ENCODE assay signal across 20 cellular contexts in the genomic region with DNA sequence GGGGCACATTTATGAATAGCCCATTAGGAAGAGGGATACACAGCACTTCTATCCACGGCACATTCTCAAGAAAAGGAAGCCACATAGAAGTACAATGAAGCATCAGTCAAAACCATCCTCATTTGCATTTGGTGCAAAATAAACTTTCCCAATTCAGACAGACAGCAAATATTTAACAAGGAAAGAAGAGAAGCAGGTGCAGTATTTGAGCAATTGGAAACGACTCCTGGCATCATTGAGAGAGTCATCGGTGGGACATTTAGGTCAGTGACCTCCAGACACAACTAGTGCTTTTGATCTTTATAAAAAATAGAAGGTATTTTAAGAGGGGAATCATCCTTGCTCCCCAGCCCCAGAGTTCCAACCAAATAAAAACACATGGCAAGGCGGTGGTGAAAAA.
"Had no signal": no experiment of that assay in that cellular context is flagged by ENCODE, and none has a peak within 500 bp of the region (broad histone marks: within the 10 kb centered on the region; RNA-seq: fewer than 3 reads in every experiment).

No MANE protein-coding gene starts in this region.

- H3K27me3 ChIP-seq: adrenal gland, gastrocnemius medialis, heart left ventricle, right atrium auricular region, tibial artery had no signal

- H3K9me3 ChIP-seq: adrenal gland, gastrocnemius medialis, heart left ventricle, prostate gland, right atrium auricular region, tibial artery had no signal

- H3K27ac ChIP-seq: adrenal gland, gastrocnemius medialis, heart left ventricle, left ventricle myocardium inferior, prostate gland, right atrium auricular region, tibial artery had no signal

- H3K36me3 ChIP-seq: adrenal gland, gastrocnemius medialis, heart left ventricle, left ventricle myocardium inferior, prostate gland, right atrium auricular region, tibial artery had no signal

- H3K4me3 ChIP-seq: adrenal gland, gastrocnemius medialis, heart left ventricle, left ventricle myocardium inferior, prostate gland, right atrium auricular region, tibial artery had no signal

- H3K4me1 ChIP-seq: gastrocnemius medialis, left ventricle myocardium inferior, prostate gland, right atrium auricular region had no signal

- DNase-seq: activated CD4-positive, alpha-beta T cell treated with anti-CD3 and anti-CD28 coated beads, Interleukin-2, amount 50 U/mL, for 4 hours; activated gamma-delta T cell; activated T-cell treated with anti-CD3 and anti-CD28 coated beads, Interleukin-2, amount 50 U/mL, for 72 hours; adrenal gland; effector CD8-positive, alpha-beta T cell; gastrocnemius medialis; heart left ventricle; kidney; left ventricle myocardium inferior; stimulated activated CD4-positive, alpha-beta T cell treated with anti-CD3 and anti-CD28 coated beads, Interleukin-2, amount 100 ng/mL, for 24 hours; stimulated activated naive CD4-positive, alpha-beta T cell treated with Interleukin-2 at 50 U/mL for 16 hours; tibial artery had no signal

- ATAC-seq: activated naive CD4-positive, alpha-beta T cell treated with anti-CD3 and anti-CD28 coated beads, Interleukin-2, amount 50 U/mL, for 72 hours; activated T-cell treated with anti-CD3 and anti-CD28 coated beads, Interleukin-2, amount 50 U/mL, for 72 hours; esophagus mucosa; gastrocnemius medialis; heart left ventricle had no signal

- FAIRE-seq: astrocyte, bronchial epithelial cell, kidney, TTC549, urothelium cell line had no signal
